14 cellular contexts compared by ENCODE assay signal in genomic region chr12:6214633-6215032, GRCh38. TPM values are rescaled to one million over a fixed set of nuclear protein-coding genes. Genes with fewer than 3 reads are reported as not detected.
DNase-seq lines count a peak whose midpoint lies in the region; ATAC-seq and TF ChIP-seq lines count a peak whose summit lies in the region.
"Had no signal": no experiment of that assay in that cellular context is flagged by ENCODE, and none has a peak within 500 bp of the region (broad histone marks: within the 10 kb centered on the region; RNA-seq: fewer than 3 reads in every experiment).

No MANE protein-coding gene starts in this region.

- H3K36me3 ChIP-seq in BLaER1 treated with 17β-estradiol and CSF1 and Interleukin-3, amounts not matched to agents 10 nM and 100 nM: peaks cover 44 to 95% (median 84%) of the 10 kb centered on the region in 11 experiments
- H3K36me3 ChIP-seq in SJSA1 (peaks cover 39% of the 10 kb centered on the region), rectal smooth muscle tissue (ENCODE audit: control insufficient read depth, insufficient read depth, low read length) (no peaks in the 10 kb centered on the region)
- H3K36me3 ChIP-seq: neutrophil had no signal

- peak overlapping the region; percentile 86 to 100 (median 99) for H3K4me2 ChIP-seq in BLaER1 treated with 17β-estradiol and CSF1 and Interleukin-3, amounts not matched to agents 10 nM and 100 nM

- H3K9me3 Mint-ChIP-seq in stimulated activated naive B cell treated with anti-CD40 and anti-IgM and Interleukin-4, amounts not matched to agents 10 μg/mL and 1 μg/mL and 100 μg/mL, for 72 hours: no peaks in the 10 kb centered on the region
- H3K9me3 Mint-ChIP-seq: T-helper 1 cell treated with Interleukin-12 subunit alpha and Interleukin-12 subunit beta and Interleukin-4 antibody, amounts not matched to agents 30 μg/mL and 1 μg/mL, for 36 hours had no signal

- ATAC-seq in foreskin keratinocyte: peak; percentile 29
- no peak for ATAC-seq in stimulated activated naive B cell treated with anti-CD40 and anti-IgM and Interleukin-4, amounts not matched to agents 10 μg/mL and 1 μg/mL and 100 μg/mL, for 72 hours (replicated peaks)

- H3K9me3 ChIP-seq in BLaER1 treated with 17β-estradiol and CSF1 and Interleukin-3, amounts not matched to agents 10 nM and 100 nM (replicated peaks in 1 of 11): no peaks in the 10 kb centered on the region
- H3K9me3 ChIP-seq in SJSA1 (replicated peaks): peaks cover 3% of the 10 kb centered on the region
- H3K9me3 ChIP-seq: neutrophil had no signal

- peaks cover 32 to 100% (median 67%) of the 10 kb centered on the region in 11 experiments; a peak in 19 of 22 replicates for H4K20me1 ChIP-seq in BLaER1 treated with 17β-estradiol and CSF1 and Interleukin-3, amounts not matched to agents 10 nM and 100 nM

- no peak for TF ChIP-seq CTCF in foreskin keratinocyte (conservative IDR thresholded peaks at IDR 0.05)

- H3K27ac Mint-ChIP-seq in stimulated activated naive B cell treated with anti-CD40 and anti-IgM and Interleukin-4, amounts not matched to agents 10 μg/mL and 1 μg/mL and 100 μg/mL, for 72 hours: no peak overlapping the region
- H3K27ac Mint-ChIP-seq: B cell had no signal

- peak overlapping the region; percentile 50 to 98 (median 92); a peak in 21 of 22 replicates for H3K27ac ChIP-seq in BLaER1 treated with 17β-estradiol and CSF1 and Interleukin-3, amounts not matched to agents 10 nM and 100 nM
- peak overlapping the region; percentile 98 for H3K27ac ChIP-seq in SJSA1
- H3K27ac ChIP-seq in foreskin keratinocyte: peak overlapping the region; percentile 96
- peak overlapping the region; percentile 85 for H3K27ac ChIP-seq in rectal smooth muscle tissue (ENCODE audit: low read depth, low read length)
- H3K27ac ChIP-seq: neutrophil had no signal

- H3K36me3 Mint-ChIP-seq in stimulated activated naive B cell treated with anti-CD40 and anti-IgM and Interleukin-4, amounts not matched to agents 10 μg/mL and 1 μg/mL and 100 μg/mL, for 72 hours: peaks cover 2 to 8% of the 10 kb centered on the region in 2 donors

- no peaks in the 10 kb centered on the region for H3K27me3 ChIP-seq in BLaER1 treated with 17β-estradiol and CSF1 and Interleukin-3, amounts not matched to agents 10 nM and 100 nM
- H3K27me3 ChIP-seq in SJSA1 (replicated peaks): no peaks in the 10 kb centered on the region
- H3K27me3 ChIP-seq in foreskin keratinocyte: no peaks in the 10 kb centered on the region
- H3K27me3 ChIP-seq in rectal smooth muscle tissue (ENCODE audit: control insufficient read depth, insufficient read depth, low read length): no peaks in the 10 kb centered on the region
- H3K27me3 ChIP-seq: neutrophil had no signal

- no peak overlapping the region for H3K4me3 Mint-ChIP-seq in stimulated activated naive B cell treated with anti-CD40 and anti-IgM and Interleukin-4, amounts not matched to agents 10 μg/mL and 1 μg/mL and 100 μg/mL, for 72 hours
- H3K4me3 Mint-ChIP-seq: B cell; T-helper 1 cell treated with Interleukin-12 subunit alpha and Interleukin-12 subunit beta and Interleukin-4 antibody, amounts not matched to agents 30 μg/mL and 1 μg/mL, for 36 hours had no signal

- peaks cover 100% of the 10 kb centered on the region in 10 experiments for H3K4me1 ChIP-seq in BLaER1 treated with 17β-estradiol and CSF1 and Interleukin-3, amounts not matched to agents 10 nM and 100 nM
- H3K4me1 ChIP-seq in SJSA1 (replicated peaks): peaks cover 93% of the 10 kb centered on the region
- peaks cover 56% of the 10 kb centered on the region for H3K4me1 ChIP-seq in foreskin keratinocyte
- H3K4me1 ChIP-seq in rectal smooth muscle tissue (ENCODE audit: control insufficient read depth, insufficient read depth, low read length): peaks cover 62% of the 10 kb centered on the region

- H3K4me3 ChIP-seq in BLaER1 treated with 17β-estradiol and CSF1 and Interleukin-3, amounts not matched to agents 10 nM and 100 nM: peak overlapping the region in 1 of 10 experiments; percentile 20; a peak in 4 of 20 replicates
- no peak overlapping the region for H3K4me3 ChIP-seq in SJSA1
- H3K4me3 ChIP-seq in rectal smooth muscle tissue (ENCODE audit: low read length): no peak overlapping the region

- peaks cover 0 to 2% of the 10 kb centered on the region in 2 donors for H3K27me3 Mint-ChIP-seq in stimulated activated naive B cell treated with anti-CD40 and anti-IgM and Interleukin-4, amounts not matched to agents 10 μg/mL and 1 μg/mL and 100 μg/mL, for 72 hours

- H3K4me1 Mint-ChIP-seq in stimulated activated naive B cell treated with anti-CD40 and anti-IgM and Interleukin-4, amounts not matched to agents 10 μg/mL and 1 μg/mL and 100 μg/mL, for 72 hours: peaks cover 30 to 87% of the 10 kb centered on the region in 2 donors

- DNase-seq in SJSA1 (ENCODE audit: low read depth in 1 of 2, low spot score in 2 of 2) (no peak), foreskin keratinocyte (peak; percentile 71 to 87), NCI-H446 (lab: John Stamatoyannopoulos, UW) (no peak), NCI-H524 (lab: John Stamatoyannopoulos, UW) (no peak)
- no peak for DNase-seq in stimulated activated naive B cell treated with anti-CD40 and anti-IgM and Interleukin-4, amounts not matched to agents 10 μg/mL and 1 μg/mL and 100 μg/mL, for 72 hours
- DNase-seq in activated CD4-positive, CD25-positive, alpha-beta regulatory T cell treated with anti-CD3 and anti-CD28 coated beads, Interleukin-2, amount 50 U/mL, for 72 hours: no peak
- DNase-seq: GF-D8; NCI-H1105; stimulated activated CD4-positive, alpha-beta T cell treated with anti-CD3 and anti-CD28 coated beads, Interleukin-1b, Interleukin-23, amount 100 ng/mL, for 48 hours had no signal

- H3K9ac ChIP-seq in BLaER1 treated with 17β-estradiol and CSF1 and Interleukin-3, amounts not matched to agents 10 nM and 100 nM: peak overlapping the region; percentile 51 to 98 (median 65)
- H3K9ac ChIP-seq in rectal smooth muscle tissue (ENCODE audit: low read length): no peak overlapping the region

RNA-seq across cellular contexts. Expression of gene CD9, which starts 14.4 kb away (rescaled TPM):
- 279 and 304 TPM in 2 replicates for total RNA-seq in SJSA1 (2014; rRNA removed; shearing (Covaris generic))
- total RNA-seq in foreskin keratinocyte: 577 and 589 TPM in 2 replicates
- polyA plus RNA-seq in foreskin keratinocyte: 620 and 648 TPM in 2 replicates

Comparison
In these comparisons a context has a peak if more than half of its experiments do, and no peak if none do; other contexts are left out.
1. DNase-seq: peak in foreskin keratinocyte (2 of 2); none in SJSA1 (0 of 2), stimulated activated naive B cell treated with anti-CD40 and anti-IgM and Interleukin-4, amounts not matched to agents 10 μg/mL and 1 μg/mL and 100 μg/mL, for 72 hours (single experiment), NCI-H446 (0 of 2), activated CD4-positive, CD25-positive, alpha-beta regulatory T cell treated with anti-CD3 and anti-CD28 coated beads, Interleukin-2, amount 50 U/mL, for 72 hours (single experiment) and NCI-H524 (0 of 2).
2. Peak in every context shown above with its lines, with median percentiles within 50 percentile points of each other: H3K27ac ChIP-seq.